ENCODE assay signal across 17 cellular contexts in the genomic region with DNA sequence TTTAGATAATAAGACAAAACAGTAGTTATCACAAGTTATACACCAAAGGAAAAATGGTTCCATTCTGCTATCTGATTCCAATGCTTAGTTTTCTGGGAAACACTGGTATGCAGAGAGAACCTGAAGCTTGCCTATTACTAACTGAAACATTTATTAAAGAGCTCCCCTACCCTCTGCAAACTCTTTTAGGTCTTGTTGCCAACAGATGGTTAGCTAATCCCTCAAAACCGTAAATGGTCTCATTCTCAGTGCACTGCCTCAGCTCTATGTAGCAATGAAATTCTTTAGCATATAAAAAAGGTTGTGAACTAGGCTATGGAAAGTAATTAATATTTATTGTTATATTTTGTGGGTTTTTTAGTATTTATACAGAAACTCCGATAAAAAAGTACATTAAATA. TPM values are rescaled to one million over a fixed set of nuclear protein-coding genes. Genes with fewer than 3 reads are reported as not detected.
DNase-seq lines count a peak whose midpoint lies in the region; ATAC-seq and TF ChIP-seq lines count a peak whose summit lies in the region.
"Had no signal": no experiment of that assay in that cellular context is flagged by ENCODE, and none has a peak within 500 bp of the region (broad histone marks: within the 10 kb centered on the region; RNA-seq: fewer than 3 reads in every experiment).

No MANE protein-coding gene starts in this region.

- no peak for TF ChIP-seq POLR2A in vagina (IDR thresholded peaks at IDR 0.05)

- H3K27ac ChIP-seq in vagina, result no peak overlapping the region
- H3K27ac ChIP-seq: ascending aorta; BLaER1 treated with 17β-estradiol and CSF1 and Interleukin-3, amounts not matched to agents 10 nM and 100 nM; heart left ventricle had no signal

- peak overlapping the region; percentile 47 for H3K4me3 Mint-ChIP-seq in activated T-helper 17 cell treated with anti-CD3 and anti-CD28 coated beads, Interleukin-2, amount 50 U/mL, for 72 hours
- H3K4me3 Mint-ChIP-seq in nephron progenitor cell, result no peak overlapping the region

- no peaks in the 10 kb centered on the region for H3K27me3 Mint-ChIP-seq in activated T-helper 17 cell treated with anti-CD3 and anti-CD28 coated beads, Interleukin-2, amount 50 U/mL, for 72 hours
- H3K27me3 Mint-ChIP-seq in nephron progenitor cell (ENCODE audit: low read depth, poor library complexity), result no peaks in the 10 kb centered on the region

- peaks cover 27% of the 10 kb centered on the region for H3K4me1 ChIP-seq in vagina
- H3K4me1 ChIP-seq: ascending aorta had no signal

- intact Hi-C loops in vagina (cut with DNase I), result no loop called here

- peaks cover 67% of the 10 kb centered on the region for H3K36me3 Mint-ChIP-seq in activated T-helper 17 cell treated with anti-CD3 and anti-CD28 coated beads, Interleukin-2, amount 50 U/mL, for 72 hours (ENCODE audit: low read depth)
- H3K36me3 Mint-ChIP-seq in nephron progenitor cell (ENCODE audit: low read depth), result peaks cover 59% of the 10 kb centered on the region

- no peaks in the 10 kb centered on the region for H3K9me3 Mint-ChIP-seq in activated T-helper 17 cell treated with anti-CD3 and anti-CD28 coated beads, Interleukin-2, amount 50 U/mL, for 72 hours
- no peaks in the 10 kb centered on the region for H3K9me3 Mint-ChIP-seq in nephron progenitor cell

- H3K9me3 ChIP-seq in vagina, result no peaks in the 10 kb centered on the region
- H3K9me3 ChIP-seq: ascending aorta had no signal

- TF ChIP-seq CTCF in AG10803 (conservative IDR thresholded peaks at IDR 0.05; ENCODE audit: low read length) (no peak), vagina (IDR thresholded peaks at IDR 0.05) (no peak), nephron progenitor cell (IDR thresholded peaks at IDR 0.05) (no peak)

- peaks cover 31% of the 10 kb centered on the region for H3K4me1 Mint-ChIP-seq in activated T-helper 17 cell treated with anti-CD3 and anti-CD28 coated beads, Interleukin-2, amount 50 U/mL, for 72 hours
- no peaks in the 10 kb centered on the region for H3K4me1 Mint-ChIP-seq in nephron progenitor cell

- H3K36me3 ChIP-seq in vagina, result no peaks in the 10 kb centered on the region
- H3K36me3 ChIP-seq: ascending aorta had no signal

- no peak overlapping the region for H3K27ac Mint-ChIP-seq in activated T-helper 17 cell treated with anti-CD3 and anti-CD28 coated beads, Interleukin-2, amount 50 U/mL, for 72 hours
- H3K27ac Mint-ChIP-seq in nephron progenitor cell, result no peak overlapping the region

- H3K4me3 ChIP-seq in AG10803 (ENCODE audit: low read length), result no peak overlapping the region
- no peak overlapping the region for H3K4me3 ChIP-seq in vagina
- H3K4me3 ChIP-seq: ascending aorta; BLaER1 treated with 17β-estradiol and CSF1 and Interleukin-3, amounts not matched to agents 10 nM and 100 nM; heart left ventricle had no signal

- no peak for ATAC-seq in activated T-helper 17 cell treated with anti-CD3 and anti-CD28 coated beads, Interleukin-2, amount 50 U/mL, for 72 hours (replicated peaks)
- peak; percentile 20 for ATAC-seq in left lobe of liver
- ATAC-seq: Panc1 had no signal

- H3K27me3 ChIP-seq in vagina, result no peaks in the 10 kb centered on the region
- H3K27me3 ChIP-seq: ascending aorta, heart left ventricle had no signal

- DNase-seq in AG10803 (ENCODE audit: low read depth), result peak; percentile 24
- DNase-seq in DMS 273 (lab: John Stamatoyannopoulos, UW; ENCODE audit: unreplicated experiment), result peak; percentile 68
- DNase-seq in left lobe of liver (ENCODE audit: low spot score), result no peak
- no peak for DNase-seq in cerebellar nuclear complex (lab: John Stamatoyannopoulos, UW)
- DNase-seq in NCI-H510A (lab: John Stamatoyannopoulos, UW), result no peak
- no peak for DNase-seq in vagina (ENCODE audit: extremely low spot score in 2 of 2)
- no peak for DNase-seq in nephron progenitor cell
- DNase-seq: activated CD4-positive, alpha-beta T cell treated with anti-CD3 and anti-CD28 coated beads for 1 hour; activated naive CD4-positive, alpha-beta T cell treated with anti-CD3 and anti-CD28 coated beads, Interleukin-2, amount 50 U/mL, for 16 hours; heart left ventricle; NCI-H1105; NCI-H2029; stimulated activated CD4-positive, alpha-beta T cell treated with anti-CD3 and anti-CD28 coated beads, Interleukin-2, amount 100 ng/mL, for 48 hours had no signal

RNA-seq across cellular contexts. Expression of a gene that starts 20.4 kb away (rescaled TPM):
- 10 to 100 TPM; 23.2 to 26.1 TPM for total RNA-seq in activated T-helper 17 cell treated with anti-CD3 and anti-CD28 coated beads, Interleukin-2, amount 50 U/mL, for 72 hours
- 4.7 TPM for total RNA-seq in left lobe of liver
- total RNA-seq in vagina, result 8.6 TPM

Comparison
In these comparisons a context has a peak if more than half of its experiments do, and no peak if none do; other contexts are left out.
1. DNase-seq: peak in AG10803 (single experiment) and DMS 273 (single experiment); none in left lobe of liver (single experiment), cerebellar nuclear complex (0 of 2), NCI-H510A (single experiment), vagina (0 of 2) and nephron progenitor cell (single experiment).